ENCODE assay signal across 19 cellular contexts in the genomic region with DNA sequence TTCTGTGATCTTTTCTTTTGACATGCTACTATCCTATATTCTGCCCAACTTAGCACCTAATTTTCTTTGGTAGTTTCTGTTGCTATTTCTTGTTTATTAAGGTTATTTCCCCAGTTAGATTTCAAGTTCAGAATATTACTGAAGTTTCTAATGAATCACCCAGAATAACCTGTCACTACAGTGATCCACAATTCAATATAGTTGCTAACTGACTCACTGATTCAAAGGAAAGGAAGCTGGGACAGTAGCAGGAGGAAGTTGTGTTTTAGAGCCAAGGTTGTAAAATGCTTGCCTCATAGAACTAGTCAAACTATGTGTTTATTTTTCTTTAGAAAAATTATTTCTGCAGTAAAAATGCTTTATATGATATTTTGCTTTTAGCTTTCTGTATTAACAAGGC. TPM values are rescaled to one million over a fixed set of nuclear protein-coding genes. Genes with fewer than 3 reads are reported as not detected.
"Had no signal": no experiment of that assay in that cellular context is flagged by ENCODE, and none has a peak within 500 bp of the region (broad histone marks: within the 10 kb centered on the region; RNA-seq: fewer than 3 reads in every experiment).

No MANE protein-coding gene starts in this region.

- H3K9me3 Mint-ChIP-seq: activated B cell treated with CpG ODN at 0.5 μM for 24 hours; activated naive CD8-positive, alpha-beta T cell treated with anti-CD3 and anti-CD28 coated beads for 36 hours; activated T-cell treated with anti-CD3 and anti-CD28 coated beads, Interleukin-2, amount 50 U/mL, for 24 hours; naive thymus-derived CD8-positive, alpha-beta T cell had no signal

- H3K27me3 ChIP-seq: ascending aorta, colonic mucosa, neutrophil, upper lobe of right lung had no signal

- H3K9me3 ChIP-seq: ascending aorta, colonic mucosa, mucosa of descending colon, neutrophil, spleen, upper lobe of right lung had no signal

- H3K36me3 Mint-ChIP-seq: activated naive CD8-positive, alpha-beta T cell treated with anti-CD3 and anti-CD28 coated beads for 36 hours; naive thymus-derived CD8-positive, alpha-beta T cell had no signal

- DNase-seq: activated B cell treated with CpG ODN at 0.5 μM for 24 hours; activated CD8-positive, alpha-beta memory T cell treated with anti-CD3 and anti-CD28 coated beads, Interleukin-2, amount 10 ng/mL, durations not matched to agents 7 days and 5 days; activated effector memory CD4-positive, alpha-beta T cell treated with anti-CD3 and anti-CD28 coated beads, Interleukin-2, amount 50 U/mL, for 16 hours; activated naive CD8-positive, alpha-beta T cell treated with anti-CD3 and anti-CD28 coated beads for 36 hours; activated T-cell treated with anti-CD3 and anti-CD28 coated beads, Interleukin-2, amount 50 U/mL, for 24 hours; caudate nucleus; colonic mucosa; effector CD4-positive, alpha-beta T cell; left colon; mucosa of descending colon; naive thymus-derived CD8-positive, alpha-beta T cell; right cardiac atrium; spleen; stimulated activated CD4-positive, alpha-beta T cell treated with anti-CD3 and anti-CD28 coated beads, Interleukin-1b, Interleukin-23, amount 100 ng/mL, for 48 hours; stimulated activated naive CD8-positive, alpha-beta T cell treated with anti-CD3 and anti-CD28 coated beads, Interleukin-15, Interleukin-2, amounts not matched to agents 100 U/mL and 50 U/mL, for 24 hours; T-helper 17 cell; upper lobe of right lung had no signal

- H3K4me3 Mint-ChIP-seq: activated B cell treated with CpG ODN at 0.5 μM for 24 hours; activated CD8-positive, alpha-beta memory T cell treated with anti-CD3 and anti-CD28 coated beads, Interleukin-2, amount 10 ng/mL, durations not matched to agents 7 days and 5 days; activated naive CD8-positive, alpha-beta T cell treated with anti-CD3 and anti-CD28 coated beads for 36 hours; activated T-cell treated with anti-CD3 and anti-CD28 coated beads, Interleukin-2, amount 50 U/mL, for 24 hours; naive thymus-derived CD8-positive, alpha-beta T cell; T-helper 17 cell had no signal

- ATAC-seq: activated CD8-positive, alpha-beta memory T cell treated with anti-CD3 and anti-CD28 coated beads, Interleukin-2, amount 10 ng/mL, durations not matched to agents 7 days and 5 days; left colon; mucosa of descending colon; naive thymus-derived CD8-positive, alpha-beta T cell; right cardiac atrium; stimulated activated naive CD8-positive, alpha-beta T cell treated with anti-CD3 and anti-CD28 coated beads, Interleukin-15, Interleukin-2, amounts not matched to agents 100 U/mL and 50 U/mL, for 24 hours; T-helper 17 cell; upper lobe of right lung had no signal

- H3K27me3 Mint-ChIP-seq: activated B cell treated with CpG ODN at 0.5 μM for 24 hours; activated CD8-positive, alpha-beta memory T cell treated with anti-CD3 and anti-CD28 coated beads, Interleukin-2, amount 10 ng/mL, durations not matched to agents 7 days and 5 days; activated naive CD8-positive, alpha-beta T cell treated with anti-CD3 and anti-CD28 coated beads for 36 hours; T-helper 17 cell had no signal

- H3K27ac Mint-ChIP-seq: activated B cell treated with CpG ODN at 0.5 μM for 24 hours; activated CD8-positive, alpha-beta memory T cell treated with anti-CD3 and anti-CD28 coated beads, Interleukin-2, amount 10 ng/mL, durations not matched to agents 7 days and 5 days; activated naive CD8-positive, alpha-beta T cell treated with anti-CD3 and anti-CD28 coated beads for 36 hours; activated T-cell treated with anti-CD3 and anti-CD28 coated beads, Interleukin-2, amount 50 U/mL, for 24 hours; naive thymus-derived CD8-positive, alpha-beta T cell; T-helper 17 cell had no signal

- H3K4me1 ChIP-seq: ascending aorta, colonic mucosa, spleen, upper lobe of right lung had no signal

- H3K4me1 Mint-ChIP-seq: activated B cell treated with CpG ODN at 0.5 μM for 24 hours; activated naive CD8-positive, alpha-beta T cell treated with anti-CD3 and anti-CD28 coated beads for 36 hours; naive thymus-derived CD8-positive, alpha-beta T cell; T-helper 17 cell had no signal

- H3K36me3 ChIP-seq: ascending aorta, colonic mucosa, neutrophil, spleen, upper lobe of right lung had no signal

- H3K4me3 ChIP-seq: ascending aorta, colonic mucosa, mucosa of descending colon, spleen, upper lobe of right lung had no signal

- H3K27ac ChIP-seq: ascending aorta, colonic mucosa, neutrophil, spleen, upper lobe of right lung had no signal

RNA-seq across cellular contexts. Expression of gene PAK3, which starts 37.4 kb away (rescaled TPM):
- total RNA-seq: activated B cell treated with CpG ODN at 0.5 μM for 24 hours; naive thymus-derived CD8-positive, alpha-beta T cell had no signal
- polyA plus RNA-seq: naive thymus-derived CD8-positive, alpha-beta T cell had no signal
